In the genomic region with DNA sequence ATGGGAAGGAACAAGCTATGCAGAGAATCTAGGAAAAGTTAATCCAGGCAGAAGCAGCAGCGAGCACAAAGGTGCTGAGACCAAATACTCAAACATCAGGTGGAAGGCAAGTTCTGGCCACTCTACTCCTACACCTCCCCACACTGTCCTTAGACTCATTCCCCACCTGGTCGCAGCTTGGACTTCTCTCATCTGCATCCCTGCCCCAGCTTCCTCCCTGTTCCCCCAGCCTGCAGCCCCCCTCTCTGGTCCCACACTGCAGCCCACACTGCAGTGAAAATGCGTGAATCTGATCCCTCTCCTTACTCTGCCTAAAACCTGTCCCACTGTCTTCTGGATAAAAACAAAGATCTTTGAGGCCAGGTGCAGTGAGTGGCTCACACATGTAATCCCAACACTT, we compare ENCODE assay signal across 25 cellular contexts. TPM values are rescaled to one million over a fixed set of nuclear protein-coding genes. Genes with fewer than 3 reads are reported as not detected.
DNase-seq lines count a peak whose midpoint lies in the region; ATAC-seq and TF ChIP-seq lines count a peak whose summit lies in the region.
"Had no signal": no experiment of that assay in that cellular context is flagged by ENCODE, and none has a peak within 500 bp of the region (broad histone marks: within the 10 kb centered on the region; RNA-seq: fewer than 3 reads in every experiment).

No MANE protein-coding gene starts in this region.

- no peaks in the 10 kb centered on the region for H3K4me1 ChIP-seq in upper lobe of right lung
- H3K4me1 ChIP-seq: BLaER1, Caco-2 had no signal

- H3K27me3 Mint-ChIP-seq in activated naive CD8-positive, alpha-beta T cell treated with anti-CD3 and anti-CD28 coated beads, Interleukin-2, amount 10 ng/mL, durations not matched to agents 7 days and 5 days = peaks cover 18% of the 10 kb centered on the region
- H3K27me3 Mint-ChIP-seq in activated naive CD8-positive, alpha-beta T cell treated with anti-CD3 and anti-CD28 coated beads for 36 hours = no peaks in the 10 kb centered on the region

- H3K36me3 ChIP-seq in WERI-Rb-1 (no peaks in the 10 kb centered on the region), upper lobe of right lung (no peaks in the 10 kb centered on the region)
- H3K36me3 ChIP-seq: BLaER1 had no signal

- no peak overlapping the region for H3K4me3 Mint-ChIP-seq in activated naive CD8-positive, alpha-beta T cell treated with anti-CD3 and anti-CD28 coated beads, Interleukin-2, amount 10 ng/mL, durations not matched to agents 7 days and 5 days
- no peak overlapping the region for H3K4me3 Mint-ChIP-seq in activated naive CD8-positive, alpha-beta T cell treated with anti-CD3 and anti-CD28 coated beads for 36 hours
- H3K4me3 Mint-ChIP-seq: CD4-positive, alpha-beta memory T cell had no signal

- H3K36me3 Mint-ChIP-seq in activated naive CD8-positive, alpha-beta T cell treated with anti-CD3 and anti-CD28 coated beads, Interleukin-2, amount 10 ng/mL, durations not matched to agents 7 days and 5 days = no peaks in the 10 kb centered on the region
- no peaks in the 10 kb centered on the region for H3K36me3 Mint-ChIP-seq in activated naive CD8-positive, alpha-beta T cell treated with anti-CD3 and anti-CD28 coated beads for 36 hours
- H3K36me3 Mint-ChIP-seq: CD4-positive, alpha-beta memory T cell had no signal

- H3K27ac Mint-ChIP-seq in activated naive CD8-positive, alpha-beta T cell treated with anti-CD3 and anti-CD28 coated beads, Interleukin-2, amount 10 ng/mL, durations not matched to agents 7 days and 5 days = no peak overlapping the region
- H3K27ac Mint-ChIP-seq in activated naive CD8-positive, alpha-beta T cell treated with anti-CD3 and anti-CD28 coated beads for 36 hours = no peak overlapping the region

- H3K4me1 Mint-ChIP-seq in activated naive CD8-positive, alpha-beta T cell treated with anti-CD3 and anti-CD28 coated beads, Interleukin-2, amount 10 ng/mL, durations not matched to agents 7 days and 5 days = no peaks in the 10 kb centered on the region
- H3K4me1 Mint-ChIP-seq in activated naive CD8-positive, alpha-beta T cell treated with anti-CD3 and anti-CD28 coated beads for 36 hours = no peaks in the 10 kb centered on the region

- DNase-seq in activated naive CD8-positive, alpha-beta T cell treated with anti-CD3 and anti-CD28 coated beads, Interleukin-2, amount 10 ng/mL, durations not matched to agents 7 days and 5 days = peak; percentile 10
- no peak for DNase-seq in activated naive CD8-positive, alpha-beta T cell treated with anti-CD3 and anti-CD28 coated beads for 36 hours
- peak; percentile 5 for DNase-seq in WERI-Rb-1
- peak; percentile 64 for DNase-seq in mesenteric fat pad (ENCODE audit: low spot score)
- peak; percentile 29 for DNase-seq in upper lobe of right lung
- DNase-seq in NCI-H526 treated with DMSO at 0.1 percent for 48 hours (lab: John Stamatoyannopoulos, UW) = no peak
- DNase-seq: CD4-positive, alpha-beta memory T cell; DMS 273 treated with DMSO at 0.1 percent for 48 hours; DND-41; GM23248; HCEC 1CT; Kasumi-1; NCI-H1417 treated with DMSO at 0.1 percent for 48 hours; NCI-H187 treated with DMSO at 0.1 percent for 48 hours; NCI-H226; NCI-H510A treated with DMSO at 0.1 percent for 48 hours; NCI-H774; NK-92 treated with Interleukin-12 subunit alpha and Interleukin-12 subunit beta, amount 100 ng/mL, for 24 hours had no signal

- no peaks in the 10 kb centered on the region for H3K27me3 ChIP-seq in WERI-Rb-1 (ENCODE audit: insufficient read depth, low read depth, severe bottlenecking)
- peaks cover 2% of the 10 kb centered on the region for H3K27me3 ChIP-seq in upper lobe of right lung
- H3K27me3 ChIP-seq: BLaER1 had no signal

- H3K27ac ChIP-seq in WERI-Rb-1 (no peak overlapping the region), upper lobe of right lung (no peak overlapping the region)
- H3K27ac ChIP-seq: BLaER1, GM23248, RWPE1 had no signal

- H3K4me3 ChIP-seq in WERI-Rb-1 (ENCODE audit: low read depth, low read length) (no peak overlapping the region), upper lobe of right lung (no peak overlapping the region)
- H3K4me3 ChIP-seq: BLaER1, GM12878, GM23248 had no signal

- H3K9me3 ChIP-seq in WERI-Rb-1 (ENCODE audit: severe bottlenecking) (no peaks in the 10 kb centered on the region), upper lobe of right lung (no peaks in the 10 kb centered on the region)

- intact Hi-C loops in upper lobe of right lung (cut with DNase I) = loop anchor here (2.0 to 5.0 kb wide), 2 partner anchors 107 to 317 kb away; no protein-coding TSS in a partner anchor

- TF ChIP-seq CTCF in WERI-Rb-1 (IDR thresholded peaks at IDR 0.05; ENCODE audit: low read depth, low read length) (no peak), upper lobe of right lung (IDR thresholded peaks at IDR 0.05) (no peak)

- no peak for ATAC-seq in activated naive CD8-positive, alpha-beta T cell treated with anti-CD3 and anti-CD28 coated beads, Interleukin-2, amount 10 ng/mL, durations not matched to agents 7 days and 5 days (ENCODE audit: low read depth)
- ATAC-seq in upper lobe of right lung (no peak), HG03097 (IDR thresholded peaks at IDR 0.05; ENCODE audit: low FRiP score, unreplicated experiment) (no peak)
- ATAC-seq: GM12878, SK-N-SH treated with all-trans-retinoic acid at 6 μM for 48 hours had no signal

- H3K9me3 Mint-ChIP-seq in activated naive CD8-positive, alpha-beta T cell treated with anti-CD3 and anti-CD28 coated beads, Interleukin-2, amount 10 ng/mL, durations not matched to agents 7 days and 5 days = no peaks in the 10 kb centered on the region
- no peaks in the 10 kb centered on the region for H3K9me3 Mint-ChIP-seq in activated naive CD8-positive, alpha-beta T cell treated with anti-CD3 and anti-CD28 coated beads for 36 hours
- H3K9me3 Mint-ChIP-seq: CD4-positive, alpha-beta memory T cell had no signal

- POLR2A ChIA-PET in activated naive CD8-positive, alpha-beta T cell treated with anti-CD3 and anti-CD28 coated beads, Interleukin-2, amount 10 ng/mL, durations not matched to agents 7 days and 5 days (lab: Charles Lee) = no interaction called here

RNA-seq across cellular contexts. Expression of gene TPBGL, which starts 9.1 kb away (rescaled TPM):
- under 1 TPM; 0.14 to 0.28 TPM for total RNA-seq in activated naive CD8-positive, alpha-beta T cell treated with anti-CD3 and anti-CD28 coated beads, Interleukin-2, amount 10 ng/mL, durations not matched to agents 7 days and 5 days
- total RNA-seq in activated naive CD8-positive, alpha-beta T cell treated with anti-CD3 and anti-CD28 coated beads for 36 hours = under 1 TPM; 0.20 to 0.45 TPM
- total RNA-seq in mesenteric fat pad = 1.6 TPM
- total RNA-seq in upper lobe of right lung = 0.64 TPM
- total RNA-seq: GM12878, GM23248, MCF 10A had no signal

Comparison
In these comparisons a context has a peak if more than half of its experiments do, and no peak if none do; other contexts are left out.
1. DNase-seq: peak in activated naive CD8-positive, alpha-beta T cell treated with anti-CD3 and anti-CD28 coated beads, Interleukin-2, amount 10 ng/mL, durations not matched to agents 7 days and 5 days (single experiment), WERI-Rb-1 (single experiment), mesenteric fat pad (single experiment) and upper lobe of right lung (single experiment); none in activated naive CD8-positive, alpha-beta T cell treated with anti-CD3 and anti-CD28 coated beads for 36 hours (single experiment) and NCI-H526 treated with DMSO at 0.1 percent for 48 hours (single experiment).